Comparison of ENCODE assay signal across 8 cellular contexts in the genomic region with DNA sequence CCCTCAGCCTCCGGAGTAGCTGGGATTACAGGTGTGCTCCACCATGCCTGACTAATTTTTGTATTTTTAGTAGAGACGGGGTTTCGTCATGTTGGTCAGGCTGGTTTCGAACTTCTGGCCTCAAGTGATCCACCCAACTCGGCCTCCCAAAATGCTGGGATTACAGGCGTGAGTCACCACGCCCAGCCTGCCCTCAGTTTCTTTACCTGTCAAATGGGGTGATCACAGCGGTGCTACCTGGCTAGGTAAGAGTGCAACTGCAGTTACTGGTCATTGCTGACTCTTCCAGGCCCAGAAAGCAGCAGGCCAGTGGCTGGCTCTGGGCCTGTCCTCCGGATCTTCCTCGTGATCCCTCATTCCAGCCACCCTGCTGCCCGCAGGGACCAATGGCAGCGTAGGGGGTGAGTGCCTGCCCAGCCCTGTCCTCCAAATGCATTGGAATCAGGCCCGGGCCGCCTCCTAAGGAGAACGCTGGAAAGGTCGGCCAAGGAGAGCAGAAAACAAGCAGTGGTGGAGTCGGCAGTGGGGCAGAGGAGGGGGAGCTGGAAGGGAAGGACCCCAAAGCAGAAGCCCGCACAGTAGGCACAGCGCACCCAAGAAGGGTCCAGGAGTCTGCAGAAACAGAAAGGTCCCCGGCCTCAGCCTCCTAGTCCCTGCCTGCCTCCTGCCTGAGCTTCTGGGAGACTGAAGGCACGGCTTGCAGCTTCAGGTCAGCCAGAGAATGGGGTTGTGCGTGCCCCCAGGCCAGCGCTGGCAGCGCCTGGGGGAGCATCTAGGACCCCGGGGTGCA. TPM values are rescaled to one million over a fixed set of nuclear protein-coding genes. Genes with fewer than 3 reads are reported as not detected.
A peak's percentile ranks its signal among the peaks of the same experiment; 100 is the strongest.
DNase-seq lines count a peak whose midpoint lies in the region; TF ChIP-seq lines count a peak whose summit lies in the region.

No MANE protein-coding gene starts in this region.

- H3K27ac Mint-ChIP-seq in activated CD4-positive, alpha-beta T cell treated with anti-CD3 and anti-CD28 coated beads, Interleukin-2, amount 10 ng/mL, durations not matched to agents 7 days and 5 days, result no peak overlapping the region

- peak overlapping the region; percentile 87 for H3K4me3 Mint-ChIP-seq in activated CD4-positive, alpha-beta T cell treated with anti-CD3 and anti-CD28 coated beads, Interleukin-2, amount 10 ng/mL, durations not matched to agents 7 days and 5 days

- H3K9me3 Mint-ChIP-seq in activated CD4-positive, alpha-beta T cell treated with anti-CD3 and anti-CD28 coated beads, Interleukin-2, amount 10 ng/mL, durations not matched to agents 7 days and 5 days, result no peaks in the 10 kb centered on the region

- TF ChIP-seq CTCF in transverse colon (IDR thresholded peaks at IDR 0.05), result no peak

- in situ Hi-C loops in transverse colon (cut with MboI; ENCODE audit: low pct_ligation_motif_present in 1 of 4, low pct_unique_long_range_greater_than_20kb in 1 of 4, low sequenced_read_pairs in 3 of 4), result loop anchor here in 2 of 4 donors (10.0 kb wide), 2 partner anchors 74 to 124 kb away; a partner anchor contains a TSS

- H3K36me3 ChIP-seq in transverse colon, result no peaks in the 10 kb centered on the region

- H3K27me3 Mint-ChIP-seq in activated CD4-positive, alpha-beta T cell treated with anti-CD3 and anti-CD28 coated beads, Interleukin-2, amount 10 ng/mL, durations not matched to agents 7 days and 5 days, result peaks cover 11% of the 10 kb centered on the region

- intact Hi-C loops in transverse colon (cut with DNase I; ENCODE audit: low total_unique reads), result loop anchor here (5.0 kb wide), 1 partner anchor 121 kb away; no protein-coding TSS in a partner anchor

- peak overlapping the region in 3 of 4 donors; percentile 52 to 88 (median 76) for H3K4me3 ChIP-seq in transverse colon

- no peak for DNase-seq in activated CD4-positive, alpha-beta T cell treated with anti-CD3 and anti-CD28 coated beads, Interleukin-2, amount 10 ng/mL, durations not matched to agents 7 days and 5 days
- DNase-seq in activated CD4-positive, alpha-beta T cell treated with anti-CD3 and anti-CD28 coated beads for 48 hours, result no peak
- DNase-seq in medulla oblongata (ENCODE audit: extremely low spot score), result peak; percentile 80
- peak; percentile 38 for DNase-seq in transverse colon
- DNase-seq in HuH-7 (ENCODE audit: low spot score), result no peak
- no peak for DNase-seq in DMS79 (lab: John Stamatoyannopoulos, UW)
- DNase-seq in NCI-H2107 (lab: John Stamatoyannopoulos, UW), result no peak

- CTCF ChIA-PET in activated CD4-positive, alpha-beta T cell treated with anti-CD3 and anti-CD28 coated beads, Interleukin-2, amount 10 ng/mL, durations not matched to agents 7 days and 5 days (lab: Charles Lee), result interaction anchor here (1.2 to 1.5 kb wide), 2 partner anchors 14 to 55 kb away, joined by 3 read pairs; no protein-coding TSS in a partner anchor

- H3K27ac ChIP-seq in cingulate gyrus (ENCODE audit: low read depth, low read length) (peak overlapping the region; percentile 85), transverse colon (peak overlapping the region; percentile 82 to 88 (median 87))

- H3K4me1 ChIP-seq in transverse colon, result peaks cover 13 to 40% (median 22%) of the 10 kb centered on the region in 4 donors

- 70 to 77% methylated on average over 4 to 21 of the region's 25 CpGs for WGBS in transverse colon (ENCODE audit: low coverage in 1 of 2), 2 donors

- peaks cover 32% of the 10 kb centered on the region for H3K4me1 Mint-ChIP-seq in activated CD4-positive, alpha-beta T cell treated with anti-CD3 and anti-CD28 coated beads, Interleukin-2, amount 10 ng/mL, durations not matched to agents 7 days and 5 days

- POLR2A ChIA-PET in activated CD4-positive, alpha-beta T cell treated with anti-CD3 and anti-CD28 coated beads, Interleukin-2, amount 10 ng/mL, durations not matched to agents 7 days and 5 days (lab: Charles Lee), result no interaction called here

- TF ChIP-seq EP300 in transverse colon (IDR thresholded peaks at IDR 0.05; ENCODE audit: low read depth), result no peak

- no peak for TF ChIP-seq POLR2A in transverse colon (IDR thresholded peaks at IDR 0.05)

- H3K27me3 ChIP-seq in transverse colon, result no peaks in the 10 kb centered on the region

- H3K9me3 ChIP-seq in transverse colon, result no peaks in the 10 kb centered on the region

- H3K36me3 Mint-ChIP-seq in activated CD4-positive, alpha-beta T cell treated with anti-CD3 and anti-CD28 coated beads, Interleukin-2, amount 10 ng/mL, durations not matched to agents 7 days and 5 days (ENCODE audit: low read depth), result no peaks in the 10 kb centered on the region

RNA-seq across cellular contexts. Expression of a gene that starts 1.8 kb away (rescaled TPM):
- 1 to 10 TPM; 2.1 to 2.8 TPM for total RNA-seq in activated CD4-positive, alpha-beta T cell treated with anti-CD3 and anti-CD28 coated beads, Interleukin-2, amount 10 ng/mL, durations not matched to agents 7 days and 5 days
- 10 to 100 TPM in 1 of 4 donors, 1 to 10 TPM in 3; 4.0 to 11.1 (median 7.0) TPM for total RNA-seq in transverse colon

RNA-seq across cellular contexts. Expression of a gene that starts 7.8 kb away (rescaled TPM):
- total RNA-seq in activated CD4-positive, alpha-beta T cell treated with anti-CD3 and anti-CD28 coated beads, Interleukin-2, amount 10 ng/mL, durations not matched to agents 7 days and 5 days, result not detected
- not detected for total RNA-seq in transverse colon

RNA-seq across cellular contexts. Expression of a gene that starts 20.0 kb away (rescaled TPM):
- not detected for total RNA-seq in activated CD4-positive, alpha-beta T cell treated with anti-CD3 and anti-CD28 coated beads, Interleukin-2, amount 10 ng/mL, durations not matched to agents 7 days and 5 days
- under 1 TPM in 1 of 4 donors, not detected in 3; 0.48 TPM for total RNA-seq in transverse colon

RNA-seq across cellular contexts. Expression of a gene that starts 43.0 kb away (rescaled TPM):
- total RNA-seq in activated CD4-positive, alpha-beta T cell treated with anti-CD3 and anti-CD28 coated beads, Interleukin-2, amount 10 ng/mL, durations not matched to agents 7 days and 5 days, result 10 to 100 TPM; 81.8 to 93.0 TPM
- 100 to 1,000 TPM in 3 of 4 donors, 10 to 100 TPM in 1; 90.4 to 146 (median 117) TPM for total RNA-seq in transverse colon

RNA-seq across cellular contexts. Expression of a gene that starts 48.6 kb away (rescaled TPM):
- 10 to 100 TPM; 33.5 to 44.5 TPM for total RNA-seq in activated CD4-positive, alpha-beta T cell treated with anti-CD3 and anti-CD28 coated beads, Interleukin-2, amount 10 ng/mL, durations not matched to agents 7 days and 5 days
- 10 to 100 TPM; 22.9 to 84.2 (median 83.1) TPM for total RNA-seq in transverse colon

Comparison
In these comparisons a context has a peak if more than half of its experiments do, and no peak if none do; other contexts are left out.
1. DNase-seq: peak in medulla oblongata (single experiment) and transverse colon (single experiment); none in activated CD4-positive, alpha-beta T cell treated with anti-CD3 and anti-CD28 coated beads, Interleukin-2, amount 10 ng/mL, durations not matched to agents 7 days and 5 days (single experiment), activated CD4-positive, alpha-beta T cell treated with anti-CD3 and anti-CD28 coated beads for 48 hours (single experiment), HuH-7 (single experiment), DMS79 (single experiment) and NCI-H2107 (single experiment).